ENCODE assay signal across 14 cellular contexts in the genomic region with DNA sequence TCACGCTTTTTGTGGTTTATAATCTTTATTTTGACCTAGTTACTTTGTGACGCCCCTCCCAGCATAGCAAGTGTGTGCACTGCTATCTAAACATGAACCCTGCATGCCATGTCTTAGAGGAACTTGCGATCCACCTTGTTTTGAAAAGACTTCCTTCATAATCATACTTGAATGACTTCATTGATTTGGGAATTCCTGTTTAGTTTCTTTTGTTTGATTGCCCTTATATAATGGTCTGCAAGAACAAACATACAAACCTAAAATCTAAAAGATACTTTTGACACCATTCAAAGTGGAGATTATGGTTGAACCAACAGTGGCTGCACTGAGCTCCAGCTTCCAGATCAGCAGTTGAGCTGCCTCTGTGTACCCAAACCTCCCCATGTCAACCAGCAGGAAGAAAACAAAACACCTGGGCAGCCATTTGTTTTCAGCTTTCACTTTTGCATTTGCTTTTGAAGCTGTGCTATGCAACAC.
DNase-seq lines count a peak whose midpoint lies in the region; ATAC-seq, FAIRE-seq and TF ChIP-seq lines count a peak whose summit lies in the region.
"Had no signal": no experiment of that assay in that cellular context is flagged by ENCODE, and none has a peak within 500 bp of the region (broad histone marks: within the 10 kb centered on the region; RNA-seq: fewer than 3 reads in every experiment).

No MANE protein-coding gene starts in this region.

- TF ChIP-seq RAD21 in K562 (CRISPR knock-in tag; conservative IDR thresholded peaks at IDR 0.05 in 1 of 2, IDR thresholded peaks at IDR 0.05 in 1 of 2) = no peak

- H3K4me3 Mint-ChIP-seq in nephron = no peak overlapping the region

- intact Hi-C loops in K562 (cut with micrococcal nuclease) = no loop called here

- H3K9me1 ChIP-seq in K562 (ENCODE audit: control insufficient read depth, insufficient read depth, low read length) = no peaks in the 10 kb centered on the region

- no peaks in the 10 kb centered on the region for H3K9me3 Mint-ChIP-seq in nephron

- 12% methylated on average over 3 of the region's 3 CpGs for WGBS in K562 (ENCODE audit: insufficient coverage, low coverage, missing lambda C conversion rate)

- POLR2A ChIA-PET in K562 (lab: Yijun Ruan, JAX) = interaction anchor here (1.0 to 1.5 kb wide), 2 partner anchors 15 to 28 kb away, joined by 3 to 6 read pairs; no protein-coding TSS in a partner anchor

- no peak for DNase-seq in GM12891 (ENCODE audit: insufficient read length, low spot score)
- DNase-seq in K562 (ENCODE audit: extremely low read depth in 1 of 4, low spot score in 3 of 4) = peak in 1 of 4 experiments; percentile 24
- DNase-seq in stimulated activated CD8-positive, alpha-beta memory T cell treated with anti-CD3 and anti-CD28 coated beads, Interleukin-4, amount 100 ng/mL, for 48 hours = no peak
- DNase-seq in NCI-H774 (lab: John Stamatoyannopoulos, UW) = no peak
- DNase-seq: erythroblast; H7; mesendoderm; NCI-H1417 treated with DMSO at 0.1 percent for 48 hours; NCI-H69; psoas muscle; stimulated activated CD4-positive, alpha-beta T cell treated with anti-CD3 and anti-CD28 coated beads, Interleukin-1b, Interleukin-23, amount 100 ng/mL, for 48 hours had no signal

- H3K79me2 ChIP-seq in Loucy (ENCODE audit: insufficient read depth, low read length) = peaks cover 15% of the 10 kb centered on the region
- no peaks in the 10 kb centered on the region for H3K79me2 ChIP-seq in K562 (ENCODE audit: control insufficient read depth, insufficient read depth, low read length)

- no peaks in the 10 kb centered on the region for H3K36me3 ChIP-seq in Loucy (ENCODE audit: insufficient read depth, low read length)
- H3K36me3 ChIP-seq in K562 (ENCODE audit: control insufficient read depth, insufficient read depth, low read length) = no peaks in the 10 kb centered on the region

- no peak for ATAC-seq in K562
- ATAC-seq in HG02642 (IDR thresholded peaks at IDR 0.05; ENCODE audit: poor library complexity, unreplicated experiment) = no peak
- ATAC-seq: psoas muscle had no signal

- no peaks in the 10 kb centered on the region for H3K9me2 ChIP-seq in Loucy (replicated peaks; ENCODE audit: low read depth, low read length)

- peaks cover 81% of the 10 kb centered on the region for H3K4me1 ChIP-seq in Loucy (ENCODE audit: insufficient read depth, low read length, poor library complexity, severe bottlenecking)
- peaks cover 0 to 32% of the 10 kb centered on the region in 2 experiments; a peak in 3 of 5 replicates for H3K4me1 ChIP-seq in K562 (replicated peaks in 1 of 2; ENCODE audit: control insufficient read depth in 2 of 2, insufficient read depth in 2 of 2, low read length in 2 of 2)

- BruUV-seq in K562 (replicated peaks; lab: Mats Ljungman, UMichigan) = no TSS peak

- TF ChIP-seq EP300 in K562 (IDR thresholded peaks at IDR 0.05; ENCODE audit: low read length) = no peak

- CTCF ChIA-PET in K562 (lab: Yijun Ruan, JAX; ENCODE audit: low intra/inter-chr PET ratio) = no interaction called here

- H3K9ac ChIP-seq in Loucy (ENCODE audit: low read depth, low read length, poor library complexity, severe bottlenecking) = peak overlapping the region; percentile 21
- H3K9ac ChIP-seq in K562 (ENCODE audit: insufficient read depth in 1 of 2, low read depth in 2 of 2, low read length in 2 of 2) = no peak overlapping the region

- peak; percentile 65 for FAIRE-seq in GM12891 (lab: Jason Lieb, UNC)
- FAIRE-seq in K562 (lab: Jason Lieb, UNC) = no peak

- H3F3A ChIP-seq in Loucy (ENCODE audit: low read depth) = peaks cover 10% of the 10 kb centered on the region

- H2AFZ ChIP-seq in Loucy (ENCODE audit: low read length) = peak overlapping the region; percentile 50
- H2AFZ ChIP-seq in K562 (ENCODE audit: low read depth, low read length) = peak overlapping the region; percentile 51; the same call in 1 of the 2 replicates

- TF ChIP-seq POLR2A in GM12891 (IDR thresholded peaks at IDR 0.05; ENCODE audit: low read depth, low read length) = no peak
- TF ChIP-seq POLR2A in K562 (conservative IDR thresholded peaks at IDR 0.05) = no peak

- in situ Hi-C loops in K562 (cut with MboI) = no loop called here

- H3K27me3 Mint-ChIP-seq in nephron (ENCODE audit: low read depth) = peaks cover 15% of the 10 kb centered on the region

- H3K27ac ChIP-seq in K562 (ENCODE audit: extremely low read depth, low read depth, low read length) = no peak overlapping the region
- H3K27ac ChIP-seq: psoas muscle had no signal

- peaks cover 90% of the 10 kb centered on the region for H3K4me1 Mint-ChIP-seq in nephron

- H3K4me3 ChIP-seq in Loucy (ENCODE audit: low read length, poor library complexity, severe bottlenecking) (peak overlapping the region; percentile 31), K562 (no peak overlapping the region)
- H3K4me3 ChIP-seq: psoas muscle had no signal

- H3K9me3 ChIP-seq in Loucy (ENCODE audit: insufficient read depth, low read depth, low read length) (no peaks in the 10 kb centered on the region), K562 (replicated peaks; ENCODE audit: control insufficient read depth, insufficient read depth, low read depth, low read length) (no peaks in the 10 kb centered on the region)
- H3K9me3 ChIP-seq: psoas muscle had no signal

- TF ChIP-seq CTCF in Loucy (conservative IDR thresholded peaks at IDR 0.05; ENCODE audit: low read length) (no peak), K562 (IDR thresholded peaks at IDR 0.05 in 2 of 3, conservative IDR thresholded peaks at IDR 0.05 in 1 of 3; ENCODE audit: insufficient read depth in 2 of 3, low read depth in 1 of 3, low read length in 3 of 3) (no peak), nephron (IDR thresholded peaks at IDR 0.05; ENCODE audit: unreplicated experiment in 3 of 3) (no peak)

- H4K20me1 ChIP-seq in Loucy (ENCODE audit: insufficient read depth, low read length, poor library complexity, severe bottlenecking) (no peaks in the 10 kb centered on the region), K562 (replicated peaks; ENCODE audit: control insufficient read depth, insufficient read depth, low read length) (no peaks in the 10 kb centered on the region)

- peak overlapping the region; percentile 54 to 88 (median 75) for H3K27ac Mint-ChIP-seq in nephron

- H3K36me3 Mint-ChIP-seq in nephron (ENCODE audit: low read depth) = no peaks in the 10 kb centered on the region

- no peaks in the 10 kb centered on the region for H3K27me3 ChIP-seq in Loucy (ENCODE audit: insufficient read depth, low read length, poor library complexity, severe bottlenecking)
- H3K27me3 ChIP-seq in K562 (ENCODE audit: control insufficient read depth in 2 of 2, insufficient read depth in 2 of 2, low read length in 2 of 2) = no peaks in the 10 kb centered on the region

- peak overlapping the region; percentile 71 for H3K4me2 ChIP-seq in Loucy (ENCODE audit: low read depth, low read length, poor library complexity, severe bottlenecking)
- H3K4me2 ChIP-seq in K562 (ENCODE audit: insufficient read depth, low read length) = no peak overlapping the region

TF ChIP-seq in GM12891, 5 proteins besides CTCF, POLR2A, EP300 and RAD21:
- TF ChIP-seq PAX5 (IDR thresholded peaks at IDR 0.05; ENCODE audit: insufficient read depth, low read length, severe bottlenecking) (no peak), SPI1 (IDR thresholded peaks at IDR 0.05; ENCODE audit: low read depth, low read length) (no peak), POLR2AphosphoS5 (IDR thresholded peaks at IDR 0.05; ENCODE audit: low read depth, low read length) (no peak), TAF1 (IDR thresholded peaks at IDR 0.05; ENCODE audit: low read depth, low read length) (no peak), POU2F2 (IDR thresholded peaks at IDR 0.05; ENCODE audit: low read depth, low read length) (no peak)

TF ChIP-seq in K562, 482 proteins besides CTCF, POLR2A, EP300 and RAD21:
- no peak for TF ChIP-seq VEZF1 (CRISPR knock-in tag; IDR thresholded peaks at IDR 0.05)
